Comparison of ENCODE assay signal across 1 cellular context in the genomic region with DNA sequence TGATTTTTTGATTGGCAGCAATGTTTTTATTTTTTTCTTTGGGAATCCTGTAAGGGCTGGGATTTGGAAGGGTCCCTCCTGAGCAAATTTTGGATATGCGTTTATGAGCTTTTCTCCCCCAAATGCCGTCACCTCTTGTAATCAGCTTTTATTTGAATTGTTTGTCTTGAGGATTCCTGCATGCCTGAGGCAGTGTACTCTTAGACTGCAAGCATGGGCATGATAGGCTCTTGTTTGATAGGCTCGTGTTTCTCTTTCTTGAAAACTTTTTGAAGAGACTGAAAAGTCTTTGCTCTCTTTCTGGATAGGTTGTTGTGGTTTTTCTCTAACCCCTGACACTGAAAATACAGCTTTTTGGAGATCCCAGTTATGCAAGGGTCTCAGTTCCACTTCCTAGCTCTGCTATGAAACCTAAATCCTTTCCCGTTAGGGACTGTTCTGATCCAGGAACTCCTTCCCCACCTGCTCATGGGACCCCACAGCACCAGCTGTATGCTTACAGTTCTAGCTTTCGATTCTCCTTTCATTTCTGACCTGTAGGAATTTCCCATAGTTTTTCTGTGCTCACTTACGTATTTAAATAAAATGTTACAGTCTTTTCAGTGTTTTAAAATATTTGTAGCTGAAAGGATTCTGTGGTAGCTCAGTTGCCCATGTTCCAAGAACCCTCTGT.
TF ChIP-seq lines count a peak whose summit lies in the region.

No MANE protein-coding gene starts in this region.

TF ChIP-seq in K562, 482 proteins besides CTCF, POLR2A, EP300 and RAD21:
- TF ChIP-seq, protein P1, sequence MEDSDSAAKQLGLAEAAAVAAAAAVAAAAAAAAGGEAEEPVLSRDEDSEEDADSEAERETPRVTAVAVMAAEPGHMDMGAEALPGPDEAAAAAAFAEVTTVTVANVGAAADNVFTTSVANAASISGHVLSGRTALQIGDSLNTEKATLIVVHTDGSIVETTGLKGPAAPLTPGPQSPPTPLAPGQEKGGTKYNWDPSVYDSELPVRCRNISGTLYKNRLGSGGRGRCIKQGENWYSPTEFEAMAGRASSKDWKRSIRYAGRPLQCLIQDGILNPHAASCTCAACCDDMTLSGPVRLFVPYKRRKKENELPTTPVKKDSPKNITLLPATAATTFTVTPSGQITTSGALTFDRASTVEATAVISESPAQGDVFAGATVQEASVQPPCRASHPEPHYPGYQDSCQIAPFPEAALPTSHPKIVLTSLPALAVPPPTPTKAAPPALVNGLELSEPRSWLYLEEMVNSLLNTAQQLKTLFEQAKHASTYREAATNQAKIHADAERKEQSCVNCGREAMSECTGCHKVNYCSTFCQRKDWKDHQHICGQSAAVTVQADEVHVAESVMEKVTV (CRISPR knock-in tag; IDR thresholded peaks at IDR 0.05), result no peak
- TF ChIP-seq, protein P2, sequence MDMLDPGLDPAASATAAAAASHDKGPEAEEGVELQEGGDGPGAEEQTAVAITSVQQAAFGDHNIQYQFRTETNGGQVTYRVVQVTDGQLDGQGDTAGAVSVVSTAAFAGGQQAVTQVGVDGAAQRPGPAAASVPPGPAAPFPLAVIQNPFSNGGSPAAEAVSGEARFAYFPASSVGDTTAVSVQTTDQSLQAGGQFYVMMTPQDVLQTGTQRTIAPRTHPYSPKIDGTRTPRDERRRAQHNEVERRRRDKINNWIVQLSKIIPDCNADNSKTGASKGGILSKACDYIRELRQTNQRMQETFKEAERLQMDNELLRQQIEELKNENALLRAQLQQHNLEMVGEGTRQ (CRISPR knock-in tag; IDR thresholded peaks at IDR 0.05), result no peak
- TF ChIP-seq, protein P3, sequence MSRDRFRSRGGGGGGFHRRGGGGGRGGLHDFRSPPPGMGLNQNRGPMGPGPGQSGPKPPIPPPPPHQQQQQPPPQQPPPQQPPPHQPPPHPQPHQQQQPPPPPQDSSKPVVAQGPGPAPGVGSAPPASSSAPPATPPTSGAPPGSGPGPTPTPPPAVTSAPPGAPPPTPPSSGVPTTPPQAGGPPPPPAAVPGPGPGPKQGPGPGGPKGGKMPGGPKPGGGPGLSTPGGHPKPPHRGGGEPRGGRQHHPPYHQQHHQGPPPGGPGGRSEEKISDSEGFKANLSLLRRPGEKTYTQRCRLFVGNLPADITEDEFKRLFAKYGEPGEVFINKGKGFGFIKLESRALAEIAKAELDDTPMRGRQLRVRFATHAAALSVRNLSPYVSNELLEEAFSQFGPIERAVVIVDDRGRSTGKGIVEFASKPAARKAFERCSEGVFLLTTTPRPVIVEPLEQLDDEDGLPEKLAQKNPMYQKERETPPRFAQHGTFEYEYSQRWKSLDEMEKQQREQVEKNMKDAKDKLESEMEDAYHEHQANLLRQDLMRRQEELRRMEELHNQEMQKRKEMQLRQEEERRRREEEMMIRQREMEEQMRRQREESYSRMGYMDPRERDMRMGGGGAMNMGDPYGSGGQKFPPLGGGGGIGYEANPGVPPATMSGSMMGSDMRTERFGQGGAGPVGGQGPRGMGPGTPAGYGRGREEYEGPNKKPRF (IDR thresholded peaks at IDR 0.05; ENCODE audit: low read depth, low read length), result no peak
- no peak for TF ChIP-seq NR2C2 (CRISPR knock-in tag; IDR thresholded peaks at IDR 0.05)
- TF ChIP-seq NR2C2 (tag; IDR thresholded peaks at IDR 0.05), result no peak
- TF ChIP-seq HEY1 (CRISPR knock-in tag; IDR thresholded peaks at IDR 0.05; ENCODE audit: borderline replicate concordance), result no peak
- TF ChIP-seq ETV5 (CRISPR knock-in tag; IDR thresholded peaks at IDR 0.05; ENCODE audit: low read depth), result no peak
- TF ChIP-seq, protein P4, sequence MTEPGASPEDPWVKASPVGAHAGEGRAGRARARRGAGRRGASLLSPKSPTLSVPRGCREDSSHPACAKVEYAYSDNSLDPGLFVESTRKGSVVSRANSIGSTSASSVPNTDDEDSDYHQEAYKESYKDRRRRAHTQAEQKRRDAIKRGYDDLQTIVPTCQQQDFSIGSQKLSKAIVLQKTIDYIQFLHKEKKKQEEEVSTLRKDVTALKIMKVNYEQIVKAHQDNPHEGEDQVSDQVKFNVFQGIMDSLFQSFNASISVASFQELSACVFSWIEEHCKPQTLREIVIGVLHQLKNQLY (CRISPR knock-in tag; conservative IDR thresholded peaks at IDR 0.05), result no peak
- TF ChIP-seq, protein P5, sequence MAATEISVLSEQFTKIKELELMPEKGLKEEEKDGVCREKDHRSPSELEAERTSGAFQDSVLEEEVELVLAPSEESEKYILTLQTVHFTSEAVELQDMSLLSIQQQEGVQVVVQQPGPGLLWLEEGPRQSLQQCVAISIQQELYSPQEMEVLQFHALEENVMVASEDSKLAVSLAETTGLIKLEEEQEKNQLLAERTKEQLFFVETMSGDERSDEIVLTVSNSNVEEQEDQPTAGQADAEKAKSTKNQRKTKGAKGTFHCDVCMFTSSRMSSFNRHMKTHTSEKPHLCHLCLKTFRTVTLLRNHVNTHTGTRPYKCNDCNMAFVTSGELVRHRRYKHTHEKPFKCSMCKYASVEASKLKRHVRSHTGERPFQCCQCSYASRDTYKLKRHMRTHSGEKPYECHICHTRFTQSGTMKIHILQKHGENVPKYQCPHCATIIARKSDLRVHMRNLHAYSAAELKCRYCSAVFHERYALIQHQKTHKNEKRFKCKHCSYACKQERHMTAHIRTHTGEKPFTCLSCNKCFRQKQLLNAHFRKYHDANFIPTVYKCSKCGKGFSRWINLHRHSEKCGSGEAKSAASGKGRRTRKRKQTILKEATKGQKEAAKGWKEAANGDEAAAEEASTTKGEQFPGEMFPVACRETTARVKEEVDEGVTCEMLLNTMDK (IDR thresholded peaks at IDR 0.05; ENCODE audit: borderline replicate concordance, insufficient read depth, low read depth, low read length, poor library complexity, severe bottlenecking), result no peak
